Comparison of ENCODE assay signal across 8 cellular contexts in the genomic region with DNA sequence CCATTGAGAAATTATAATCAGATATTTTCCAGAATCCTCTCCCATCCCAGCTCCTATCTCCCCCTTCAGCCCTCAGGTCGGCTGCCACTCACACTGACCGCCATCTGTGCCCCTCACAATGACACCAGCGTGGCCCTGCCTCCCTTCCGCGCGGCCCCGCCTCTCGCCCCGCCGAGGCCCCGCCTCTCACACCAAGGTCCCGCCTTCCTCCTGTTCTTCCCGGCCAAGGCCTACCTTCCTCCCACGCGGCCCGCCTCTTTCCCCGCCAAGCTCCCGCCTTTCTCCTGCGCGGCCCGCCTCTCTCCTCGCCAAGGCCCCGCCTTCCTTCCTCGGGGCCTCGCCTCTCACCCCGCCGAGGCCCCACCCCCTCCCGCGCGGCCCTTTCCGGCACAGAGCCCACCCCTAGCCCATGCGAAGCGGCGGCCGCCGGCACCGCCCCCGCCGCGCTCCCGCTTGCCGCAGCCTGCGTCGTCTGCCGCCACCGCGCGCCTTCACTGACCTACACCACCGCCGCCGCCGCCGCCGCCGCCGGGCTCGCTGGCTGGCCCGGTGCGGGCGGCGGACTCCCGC. TPM values are rescaled to one million over a fixed set of nuclear protein-coding genes. Genes with fewer than 3 reads are reported as not detected.
A peak's percentile ranks its signal among the peaks of the same experiment; 100 is the strongest.
DNase-seq lines count a peak whose midpoint lies in the region; ATAC-seq and TF ChIP-seq lines count a peak whose summit lies in the region.

A gene (plus strand): TSS at position 410 of the 570 bp plus-strand sequence. CDS start 261 bp downstream, outside the sequence.

- no peaks in the 10 kb centered on the region for H3K27me3 ChIP-seq in PC-9 (ENCODE audit: insufficient read depth, low read depth)

- in situ Hi-C loops in KBM-7 (cut with MboI; ENCODE audit: low pct_unique_long_range_greater_than_20kb, low sequenced_read_pairs), result no loop called here

- peak; percentile 92 for DNase-seq in DMS114 treated with DMSO at 0.1 percent for 48 hours (lab: John Stamatoyannopoulos, UW; ENCODE audit: unreplicated experiment)
- peak; percentile 98 for DNase-seq in KBM-7
- DNase-seq in PC-9, result peak; percentile 92 to 100
- peak; percentile 99 for DNase-seq in activated T-cell treated with anti-CD3 and anti-CD28 coated beads for 48 hours (ENCODE audit: low read depth)
- peak; percentile 98 for DNase-seq in epithelial cell of esophagus (ENCODE audit: low read depth)
- DNase-seq in mucosa of descending colon, result peak; percentile 97 to 99 (median 99)
- peak; percentile 86 to 95 for DNase-seq in stimulated activated CD8-positive, alpha-beta memory T cell treated with anti-CD3 and anti-CD28 coated beads, Interleukin-4, amount 100 ng/mL, for 1 hour (ENCODE audit: low read depth in 2 of 2, low spot score in 1 of 2)

- H3K4me2 ChIP-seq in PC-9, result peak within 1 kb of the TSS; percentile 82

- H3K9me3 ChIP-seq in PC-9 (ENCODE audit: insufficient read depth, low read depth) (no peaks in the 10 kb centered on the region; the same call in 1 of the 2 replicates), mucosa of descending colon (no peaks in the 10 kb centered on the region)

- H3K36me3 ChIP-seq in PC-9 (ENCODE audit: low read depth) (peaks cover 28% of the 10 kb centered on the region), mucosa of descending colon (ENCODE audit: low read depth) (no peaks in the 10 kb centered on the region)

- ATAC-seq in GM21723 (IDR thresholded peaks at IDR 0.05; ENCODE audit: unreplicated experiment) (peak; percentile 90), mucosa of descending colon (peak; percentile 96)

- TF ChIP-seq CTCF in PC-9 (conservative IDR thresholded peaks at IDR 0.05) (no peak), epithelial cell of esophagus (IDR thresholded peaks at IDR 0.05; ENCODE audit: insufficient read depth, low read depth, low read length, missing control alignments) (no peak), mucosa of descending colon (IDR thresholded peaks at IDR 0.05) (no peak)

- peak within 1 kb of the TSS; percentile 64 for H3K4me3 ChIP-seq in PC-9
- H3K4me3 ChIP-seq in epithelial cell of esophagus (ENCODE audit: low read length), result peak within 1 kb of the TSS; percentile 77
- peak within 1 kb of the TSS; percentile 58 for H3K4me3 ChIP-seq in mucosa of descending colon

- peak within 1 kb of the TSS; percentile 85 for H2AFZ ChIP-seq in PC-9

- CTCF ChIA-PET in PC-9 (lab: Charles Lee), result interaction anchor here (0.8 to 1.9 kb wide), 5 partner anchors 14 to 74 kb away, joined by 3 to 13 read pairs (median 4); a partner anchor contains a TSS

- intact Hi-C loops in PC-9 (cut with micrococcal nuclease; ENCODE audit: unreplicated experiment) (loop anchor here (1.0 to 10.0 kb wide), 5 partner anchors 14 to 1946 kb away; a partner anchor contains a TSS), mucosa of descending colon (cut with DNase I, micrococcal nuclease) (no loop called here)

- H3F3A ChIP-seq in PC-9 (ENCODE audit: insufficient read depth, low read depth), result peaks cover 56% of the 10 kb centered on the region

- POLR2A ChIA-PET in PC-9 (lab: Charles Lee; ENCODE audit: unreplicated experiment), result interaction anchor here (0.5 to 2.1 kb wide), 19 partner anchors 14 to 1287 kb away, joined by 3 to 87 read pairs (median 4); a partner anchor contains a TSS

- H3K4me1 ChIP-seq in PC-9 (replicated peaks; ENCODE audit: insufficient read depth) (peaks cover 31% of the 10 kb centered on the region), mucosa of descending colon (ENCODE audit: low read depth) (peaks cover 14% of the 10 kb centered on the region)

- H4K20me1 ChIP-seq in PC-9 (ENCODE audit: insufficient read depth), result no peaks in the 10 kb centered on the region; the same call in none of the 2 replicates

- BruUV-seq in PC-9 (replicated peaks; lab: Mats Ljungman, UMichigan), result no TSS peak

- peaks cover 62% of the 10 kb centered on the region for H3K79me2 ChIP-seq in PC-9 (ENCODE audit: low read depth)

- no peaks in the 10 kb centered on the region for H3K9me2 ChIP-seq in PC-9 (ENCODE audit: insufficient read depth)

- peak within 1 kb of the TSS; percentile 70 for H3K27ac ChIP-seq in PC-9

RNA-seq across cellular contexts. Expression of the gene that starts here (rescaled TPM):
- total RNA-seq in PC-9 (2021) (111 and 128 TPM in 2 replicates), mucosa of descending colon (10 to 100 TPM; 37.1 to 53.6 (median 40.1) TPM)

Comparison
In these comparisons a context has a peak if more than half of its experiments do, and no peak if none do; other contexts are left out.
1. Peak in every context shown above with its lines: DNase-seq, ATAC-seq, H3K4me3 ChIP-seq and H3K27ac ChIP-seq.